In the genomic region with DNA sequence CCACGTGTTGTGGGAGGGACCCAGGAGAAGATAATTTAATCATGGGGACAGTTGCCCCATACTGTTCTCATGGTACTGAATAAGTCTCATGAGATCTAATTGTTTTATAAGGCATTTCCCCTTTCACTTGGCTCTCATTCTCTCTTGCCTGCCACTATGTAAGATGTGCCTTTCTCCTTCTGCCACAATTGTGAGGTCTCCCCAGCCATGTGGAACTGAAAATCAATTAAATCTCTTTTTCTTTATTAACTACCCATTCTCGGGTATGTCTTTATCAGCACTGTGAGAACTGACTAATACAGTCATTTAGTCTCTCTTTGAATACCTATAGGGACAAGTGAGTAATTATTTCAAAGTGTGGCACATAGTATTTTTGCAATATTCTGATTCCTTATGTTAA, we compare ENCODE assay signal across 8 cellular contexts.
"Had no signal": no experiment of that assay in that cellular context is flagged by ENCODE, and none has a peak within 500 bp of the region (broad histone marks: within the 10 kb centered on the region; RNA-seq: fewer than 3 reads in every experiment).

No MANE protein-coding gene starts in this region.

- H3K9ac ChIP-seq: KMS-11 had no signal

- FAIRE-seq: HepG2, HTR-8/SVneo, K562 had no signal

- H3K4me3 ChIP-seq: K562 had no signal

- H3K27ac ChIP-seq: HL-60, KMS-11 had no signal

- H3K4me2 ChIP-seq: KMS-11 had no signal

- ATAC-seq: HepG2, K562 had no signal

- DNase-seq: IMR-90, KBM-7, KG1 had no signal
